23 cellular contexts compared by ENCODE assay signal in the genomic region with DNA sequence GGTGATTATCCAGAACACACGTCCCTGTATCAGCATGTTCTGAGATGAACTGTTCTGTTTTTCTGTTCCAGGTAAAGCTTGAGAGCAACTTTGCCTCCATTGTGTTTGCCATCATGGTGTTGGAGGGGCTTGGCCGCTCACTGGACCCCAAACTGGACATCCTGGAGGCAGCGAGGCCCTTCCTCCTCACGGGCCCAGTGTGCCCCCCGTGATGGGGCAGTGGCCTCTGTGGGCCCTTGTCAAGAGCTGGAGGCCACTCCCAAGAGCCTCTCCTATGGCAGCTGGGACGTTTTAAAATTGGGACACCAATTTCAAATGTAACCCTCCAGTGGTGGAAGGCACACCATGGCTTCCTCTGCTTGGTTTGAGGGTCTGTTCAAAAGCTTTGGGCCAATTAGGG. TPM values are rescaled to one million over a fixed set of nuclear protein-coding genes. Genes with fewer than 3 reads are reported as not detected.
DNase-seq lines count a peak whose midpoint lies in the region; ATAC-seq and TF ChIP-seq lines count a peak whose summit lies in the region.
"Had no signal": no experiment of that assay in that cellular context is flagged by ENCODE, and none has a peak within 500 bp of the region (broad histone marks: within the 10 kb centered on the region; RNA-seq: fewer than 3 reads in every experiment).

No MANE protein-coding gene starts in this region.

- ATAC-seq in Right ventricle myocardium superior (ENCODE audit: poor library complexity): no peak
- no peak for ATAC-seq in GM18868 (IDR thresholded peaks at IDR 0.05; ENCODE audit: unreplicated experiment)
- ATAC-seq: A549, HCT116, K562 had no signal

- H2AFZ ChIP-seq in osteoblast (ENCODE audit: low read length): no peak overlapping the region

- POLR2A ChIA-PET in CD8-positive, alpha-beta memory T cell (lab: Charles Lee): no interaction called here

- no peak for TF ChIP-seq CTCF in osteoblast (IDR thresholded peaks at IDR 0.05; ENCODE audit: extremely low read depth, low read depth, low read length)

- no peaks in the 10 kb centered on the region for H3K27me3 ChIP-seq in CD8-positive, alpha-beta memory T cell (ENCODE audit: insufficient read depth, low read length, poor library complexity, severe bottlenecking)
- no peaks in the 10 kb centered on the region for H3K27me3 ChIP-seq in osteoblast (ENCODE audit: insufficient read depth, low read length)
- no peaks in the 10 kb centered on the region for H3K27me3 ChIP-seq in effector memory CD4-positive, alpha-beta T cell (replicated peaks; ENCODE audit: control insufficient read depth, insufficient read depth, low read length, poor library complexity, severe bottlenecking)
- H3K27me3 ChIP-seq: BE2C, MG63, Peyer's patch, SJCRH30 had no signal

- DNase-seq in cardiac septum (ENCODE audit: low spot score): peak; percentile 20
- DNase-seq in Right ventricle myocardium superior: no peak
- DNase-seq in CD8-positive, alpha-beta memory T cell: no peak
- DNase-seq in immature natural killer cell: no peak
- DNase-seq in osteoblast (ENCODE audit: insufficient read length, low spot score, missing footprints): peak; percentile 61
- no peak for DNase-seq in SW 1271 (lab: John Stamatoyannopoulos, UW)
- no peak for DNase-seq in effector memory CD4-positive, alpha-beta T cell
- DNase-seq: BE2C, DMS153, MG63, NCI-H1417, NCI-H1694 treated with DMSO at 0.1 percent for 48 hours, NCI-H2081 treated with DMSO at 0.1 percent for 48 hours, NCI-H2171 treated with DMSO at 0.1 percent for 48 hours, NCI-H446, NCI-H526, SJCRH30 had no signal

- H3K4me3 Mint-ChIP-seq in CD8-positive, alpha-beta memory T cell: peak overlapping the region in 1 of 7 donors; percentile 64
- H3K4me3 Mint-ChIP-seq in immature natural killer cell: no peak overlapping the region

- intact Hi-C loops in cardiac septum (cut with DNase I): loop anchor here (10.0 kb wide), 3 partner anchors 230 to 860 kb away; a partner anchor contains a TSS
- intact Hi-C loops in Right ventricle myocardium superior (cut with DNase I): no loop called here

- H3K9me3 Mint-ChIP-seq in CD8-positive, alpha-beta memory T cell: no peaks in the 10 kb centered on the region
- no peaks in the 10 kb centered on the region for H3K9me3 Mint-ChIP-seq in immature natural killer cell

- H3K27ac Mint-ChIP-seq in CD8-positive, alpha-beta memory T cell: peak overlapping the region in 5 of 8 donors; percentile 76 to 99 (median 81)
- H3K27ac Mint-ChIP-seq in immature natural killer cell: peak overlapping the region; percentile 25 to 99 (median 66)

- peaks cover 8% of the 10 kb centered on the region for H4K20me1 ChIP-seq in osteoblast (ENCODE audit: insufficient read depth, low read length)

- H3K9me3 ChIP-seq in CD8-positive, alpha-beta memory T cell (ENCODE audit: low read length): no peaks in the 10 kb centered on the region
- no peaks in the 10 kb centered on the region for H3K9me3 ChIP-seq in osteoblast (ENCODE audit: low read depth, low read length)
- no peaks in the 10 kb centered on the region for H3K9me3 ChIP-seq in effector memory CD4-positive, alpha-beta T cell (ENCODE audit: control insufficient read depth, low read length)
- H3K9me3 ChIP-seq: A549, BE2C, MG63, Peyer's patch, SJCRH30 had no signal

- CTCF ChIA-PET in CD8-positive, alpha-beta memory T cell (lab: Charles Lee): no interaction called here

- peaks cover 28% of the 10 kb centered on the region for H3K79me2 ChIP-seq in osteoblast (ENCODE audit: insufficient read depth, low read length)

- peaks cover 24% of the 10 kb centered on the region for H3K4me1 ChIP-seq in CD8-positive, alpha-beta memory T cell (ENCODE audit: insufficient read depth, low read length)
- peaks cover 17% of the 10 kb centered on the region for H3K4me1 ChIP-seq in osteoblast (ENCODE audit: insufficient read depth, low read length)
- peaks cover 18% of the 10 kb centered on the region for H3K4me1 ChIP-seq in effector memory CD4-positive, alpha-beta T cell (ENCODE audit: control insufficient read depth, insufficient read depth, low read length, poor library complexity, severe bottlenecking)
- H3K4me1 ChIP-seq: SJCRH30 had no signal

- H3K4me1 Mint-ChIP-seq in CD8-positive, alpha-beta memory T cell: peaks cover 32 to 38% (median 36%) of the 10 kb centered on the region in 3 donors
- H3K4me1 Mint-ChIP-seq in immature natural killer cell: peaks cover 35 to 41% of the 10 kb centered on the region in 2 donors

- H3K27ac ChIP-seq in CD8-positive, alpha-beta memory T cell (ENCODE audit: low read depth, low read length): no peak overlapping the region
- no peak overlapping the region for H3K27ac ChIP-seq in osteoblast (ENCODE audit: low read depth, low read length)
- H3K27ac ChIP-seq in effector memory CD4-positive, alpha-beta T cell (ENCODE audit: insufficient read depth, low read length, poor library complexity, severe bottlenecking): no peak overlapping the region
- H3K27ac ChIP-seq: A549, Peyer's patch, SJCRH30 had no signal

- no peak overlapping the region for H3K4me2 ChIP-seq in osteoblast (ENCODE audit: insufficient read depth, low read length)
- H3K4me2 ChIP-seq: A549 had no signal

- H3K27me3 Mint-ChIP-seq in CD8-positive, alpha-beta memory T cell: peaks cover 0 to 6% of the 10 kb centered on the region in 2 donors
- peaks cover 9 to 12% (median 10%) of the 10 kb centered on the region in 3 donors for H3K27me3 Mint-ChIP-seq in immature natural killer cell (ENCODE audit: low read depth in 3 of 3)

- H3K36me3 ChIP-seq in CD8-positive, alpha-beta memory T cell (ENCODE audit: insufficient read depth, low read length): no peaks in the 10 kb centered on the region
- H3K36me3 ChIP-seq in osteoblast (ENCODE audit: insufficient read depth, low read length): peaks cover 14% of the 10 kb centered on the region
- peaks cover 11% of the 10 kb centered on the region for H3K36me3 ChIP-seq in effector memory CD4-positive, alpha-beta T cell (ENCODE audit: control insufficient read depth, insufficient read depth, low read length)
- H3K36me3 ChIP-seq: BE2C, MG63, SJCRH30 had no signal

- H3K36me3 Mint-ChIP-seq in CD8-positive, alpha-beta memory T cell: peaks cover 0 to 46% (median 6%) of the 10 kb centered on the region in 3 donors
- peaks cover 0 to 7% (median 4%) of the 10 kb centered on the region in 3 donors for H3K36me3 Mint-ChIP-seq in immature natural killer cell

- no peak overlapping the region for H3K4me3 ChIP-seq in CD8-positive, alpha-beta memory T cell (ENCODE audit: low read length)
- H3K4me3 ChIP-seq in osteoblast (ENCODE audit: insufficient read depth, low read length): no peak overlapping the region
- no peak overlapping the region for H3K4me3 ChIP-seq in effector memory CD4-positive, alpha-beta T cell (ENCODE audit: insufficient read depth, low read depth, low read length, poor library complexity, severe bottlenecking)
- H3K4me3 ChIP-seq: A549, K562, MG63, Peyer's patch, SJCRH30 had no signal

RNA-seq across cellular contexts. Expression of a gene that starts 1.9 kb away (rescaled TPM):
- total RNA-seq in cardiac septum: 505 TPM
- 808 TPM for total RNA-seq in Right ventricle myocardium superior
- total RNA-seq in CD8-positive, alpha-beta memory T cell: 100 to 1,000 TPM; 209 to 231 TPM
- polyA plus RNA-seq in CD8-positive, alpha-beta memory T cell: 464 TPM
- 1,000 to 10,000 TPM in 1 of 3 donors, 100 to 1,000 TPM in 2; 742 to 1,051 (median 942) TPM for polyA plus RNA-seq in immature natural killer cell
- total RNA-seq in osteoblast: 56.5 and 66.3 TPM in 2 replicates

RNA-seq across cellular contexts. Expression of a gene that starts 21.8 kb away (rescaled TPM):
- 9.3 TPM for total RNA-seq in cardiac septum
- total RNA-seq in Right ventricle myocardium superior: 9.2 TPM
- 10 to 100 TPM; 34.2 to 34.5 TPM for total RNA-seq in CD8-positive, alpha-beta memory T cell
- polyA plus RNA-seq in CD8-positive, alpha-beta memory T cell: 32.5 TPM
- polyA plus RNA-seq in immature natural killer cell: 10 to 100 TPM; 27.8 to 37.1 (median 33.9) TPM
- total RNA-seq in osteoblast: 25.3 and 28.6 TPM in 2 replicates

RNA-seq across cellular contexts. Expression of a gene that starts 54.0 kb away (rescaled TPM):
- total RNA-seq in cardiac septum (7.2 TPM), Right ventricle myocardium superior (11.6 TPM), osteoblast (0.36 and 0.59 TPM in 2 replicates)
- total RNA-seq in CD8-positive, alpha-beta memory T cell: not detected
- not detected for polyA plus RNA-seq in CD8-positive, alpha-beta memory T cell
- not detected for polyA plus RNA-seq in immature natural killer cell
- total RNA-seq: K562, LHCN-M2 had no signal
- polyA plus RNA-seq: K562 had no signal

Comparison
In these comparisons a context has a peak if more than half of its experiments do, and no peak if none do; other contexts are left out.
1. DNase-seq: peak in cardiac septum (single experiment) and osteoblast (single experiment); none in Right ventricle myocardium superior (single experiment), CD8-positive, alpha-beta memory T cell (0 of 5), immature natural killer cell (0 of 3), SW 1271 (0 of 2) and effector memory CD4-positive, alpha-beta T cell (0 of 3).